9 cellular contexts compared by ENCODE assay signal in the genomic region with DNA sequence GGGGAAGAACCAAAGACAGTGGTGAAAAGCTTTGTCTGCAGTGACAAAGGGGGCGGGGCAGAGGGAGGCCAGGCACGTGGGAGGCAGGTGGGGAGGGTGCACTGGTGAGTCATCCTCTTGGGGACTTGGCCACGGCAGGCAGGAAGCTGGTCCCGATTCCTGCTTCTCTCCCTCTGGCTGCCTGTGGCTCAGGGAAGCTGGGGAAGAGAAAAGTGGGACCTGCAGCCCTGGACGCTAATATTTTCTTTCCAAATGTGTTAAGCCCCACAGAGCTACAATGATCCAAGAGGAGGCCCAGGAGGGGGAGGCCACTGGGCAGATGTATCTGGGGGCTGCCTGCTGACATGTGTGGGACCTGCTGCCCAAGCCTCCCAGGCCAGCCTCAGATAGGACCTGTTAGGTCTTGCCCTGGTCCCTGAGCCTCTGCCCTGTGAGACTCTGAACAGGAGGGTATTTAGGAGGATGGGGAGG.
DNase-seq lines count a peak whose midpoint lies in the region; ATAC-seq and TF ChIP-seq lines count a peak whose summit lies in the region.
"Had no signal": no experiment of that assay in that cellular context is flagged by ENCODE, and none has a peak within 500 bp of the region (broad histone marks: within the 10 kb centered on the region; RNA-seq: fewer than 3 reads in every experiment).

No MANE protein-coding gene starts in this region.

- H3F3A ChIP-seq in SK-N-SH (replicated peaks; ENCODE audit: insufficient read depth) = peaks cover 10% of the 10 kb centered on the region

- no peak for TF ChIP-seq POLR2A in gastroesophageal sphincter (IDR thresholded peaks at IDR 0.05)

- DNase-seq in SIG-M5 treated with dmso at 0.1 percent for 504 hours (lab: John Stamatoyannopoulos, UW; ENCODE audit: unreplicated experiment) = peak; percentile 2
- no peak for DNase-seq in SIG-M5 (lab: John Stamatoyannopoulos, UW)
- DNase-seq in LoVo (ENCODE audit: low spot score) = peak; percentile 20
- DNase-seq in SK-N-SH = peak; percentile 58
- DNase-seq in activated CD4-positive, CD25-positive, alpha-beta regulatory T cell (lab: John Stamatoyannopoulos, UW) = no peak

- H3K9ac ChIP-seq in SK-N-SH (no peak overlapping the region), skeletal muscle satellite cell (ENCODE audit: low read depth, low read length) (peak overlapping the region; percentile 24)

- no peak for TF ChIP-seq RAD21 in SK-N-SH (IDR thresholded peaks at IDR 0.05; ENCODE audit: low read length)

- 14% methylated on average over 5 of the region's 5 CpGs for WGBS in SK-N-SH (ENCODE audit: low lambda C conversion rate)
- 4 to 5% methylated on average over 4 of the region's 5 CpGs for WGBS in gastroesophageal sphincter (ENCODE audit: low coverage in 1 of 2), 2 donors

- TF ChIP-seq EP300 in SK-N-SH (IDR thresholded peaks at IDR 0.05; ENCODE audit: borderline replicate concordance in 1 of 2, low read depth in 1 of 2, low read length in 1 of 2) (no peak; a peak in 1 of 4 replicates), gastroesophageal sphincter (IDR thresholded peaks at IDR 0.05) (no peak)

- H3K4me3 ChIP-seq in SK-N-SH (ENCODE audit: low read depth in 2 of 2, low read length in 1 of 2) (no peak overlapping the region), gastroesophageal sphincter (no peak overlapping the region), skeletal muscle satellite cell (ENCODE audit: low read length) (no peak overlapping the region)

- H3K4me1 ChIP-seq in SK-N-SH (ENCODE audit: control insufficient read depth in 1 of 2, insufficient read depth in 2 of 2, low read depth in 1 of 2, low read length in 1 of 2) (peaks cover 21 to 36% of the 10 kb centered on the region in 2 experiments; a peak in 3 of 4 replicates), gastroesophageal sphincter (peaks cover 6 to 58% (median 14%) of the 10 kb centered on the region in 3 donors), skeletal muscle satellite cell (ENCODE audit: control insufficient read depth, insufficient read depth, low read length) (peaks cover 30% of the 10 kb centered on the region)

- peak overlapping the region; percentile 58 for H3K4me2 ChIP-seq in SK-N-SH
- H3K4me2 ChIP-seq in skeletal muscle satellite cell (ENCODE audit: low read length) = peak overlapping the region; percentile 49

- H3K27me3 ChIP-seq in SK-N-SH (ENCODE audit: insufficient read depth) = no peaks in the 10 kb centered on the region
- no peaks in the 10 kb centered on the region for H3K27me3 ChIP-seq in gastroesophageal sphincter
- no peaks in the 10 kb centered on the region for H3K27me3 ChIP-seq in skeletal muscle satellite cell (ENCODE audit: control insufficient read depth, insufficient read depth, low read length)

- H4K20me1 ChIP-seq in SK-N-SH (ENCODE audit: insufficient read depth) = no peaks in the 10 kb centered on the region

- no peak overlapping the region for H2AFZ ChIP-seq in SK-N-SH (ENCODE audit: low read depth)

- H3K79me2 ChIP-seq in SK-N-SH (ENCODE audit: insufficient read depth) = no peaks in the 10 kb centered on the region

- CTCF ChIA-PET in SK-N-SH (lab: Yijun Ruan, JAX) = interaction anchor here (1.1 to 1.3 kb wide), 3 partner anchors 14 to 239 kb away, joined by 3 to 5 read pairs (median 4); no protein-coding TSS in a partner anchor

- H3K9me3 ChIP-seq in SK-N-SH (no peaks in the 10 kb centered on the region), gastroesophageal sphincter (no peaks in the 10 kb centered on the region), skeletal muscle satellite cell (replicated peaks; ENCODE audit: low read length) (no peaks in the 10 kb centered on the region)
- H3K9me3 ChIP-seq: neutrophil had no signal

- no peak for TF ChIP-seq CTCF in SK-N-SH (IDR thresholded peaks at IDR 0.05)
- peak in 1 of 4 experiments; percentile 19 for TF ChIP-seq CTCF in gastroesophageal sphincter (IDR thresholded peaks at IDR 0.05)

- H3K36me3 ChIP-seq in SK-N-SH (replicated peaks in 1 of 2; ENCODE audit: control insufficient read depth in 1 of 2, insufficient read depth in 2 of 2, low read length in 1 of 2) (peaks cover 4 to 13% of the 10 kb centered on the region in 2 experiments), gastroesophageal sphincter (peaks cover 0 to 14% of the 10 kb centered on the region in 2 donors), skeletal muscle satellite cell (ENCODE audit: insufficient read depth, low read length) (no peaks in the 10 kb centered on the region)
- H3K36me3 ChIP-seq: neutrophil had no signal

- no peaks in the 10 kb centered on the region for H3K9me2 ChIP-seq in SK-N-SH

- H3K27ac ChIP-seq in SK-N-SH (ENCODE audit: low read depth in 2 of 2, low read length in 1 of 2) (peak overlapping the region; percentile 56 to 71), gastroesophageal sphincter (peak overlapping the region in 3 of 4 donors; percentile 63 to 76 (median 65))
- H3K27ac ChIP-seq: neutrophil had no signal

- POLR2A ChIA-PET in SK-N-SH (lab: Yijun Ruan, JAX) = no interaction called here

- peak; percentile 86 for ATAC-seq in gastroesophageal sphincter
- no peak for ATAC-seq in GM19397 (IDR thresholded peaks at IDR 0.05; ENCODE audit: unreplicated experiment)

TF ChIP-seq in SK-N-SH, 30 proteins besides CTCF, POLR2A, EP300 and RAD21:
- TF ChIP-seq TCF12 (IDR thresholded peaks at IDR 0.05) (peak; percentile 68), SIN3A (IDR thresholded peaks at IDR 0.05; ENCODE audit: borderline replicate concordance, low read depth, low read length) (peak; percentile 60; the same call in 1 of the 2 replicates), FOSL2 (IDR thresholded peaks at IDR 0.05; ENCODE audit: borderline replicate concordance, low read depth) (peak; percentile 84), POLR2AphosphoS5 (IDR thresholded peaks at IDR 0.05; ENCODE audit: low read depth, low read length) (no peak), NFIC (IDR thresholded peaks at IDR 0.05; ENCODE audit: borderline replicate concordance) (peak; percentile 30; the same call in 1 of the 2 replicates), RXRA (IDR thresholded peaks at IDR 0.05; ENCODE audit: borderline replicate concordance, low read depth) (no peak), JUND (IDR thresholded peaks at IDR 0.05) (peak; percentile 61; the same call in 1 of the 2 replicates)
- TF ChIP-seq, protein P1, sequence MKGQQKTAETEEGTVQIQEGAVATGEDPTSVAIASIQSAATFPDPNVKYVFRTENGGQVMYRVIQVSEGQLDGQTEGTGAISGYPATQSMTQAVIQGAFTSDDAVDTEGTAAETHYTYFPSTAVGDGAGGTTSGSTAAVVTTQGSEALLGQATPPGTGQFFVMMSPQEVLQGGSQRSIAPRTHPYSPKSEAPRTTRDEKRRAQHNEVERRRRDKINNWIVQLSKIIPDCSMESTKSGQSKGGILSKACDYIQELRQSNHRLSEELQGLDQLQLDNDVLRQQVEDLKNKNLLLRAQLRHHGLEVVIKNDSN (IDR thresholded peaks at IDR 0.05; ENCODE audit: borderline replicate concordance, low read depth) = peak; percentile 81; the same call in 1 of the 2 replicates
- TF ChIP-seq, protein P2, sequence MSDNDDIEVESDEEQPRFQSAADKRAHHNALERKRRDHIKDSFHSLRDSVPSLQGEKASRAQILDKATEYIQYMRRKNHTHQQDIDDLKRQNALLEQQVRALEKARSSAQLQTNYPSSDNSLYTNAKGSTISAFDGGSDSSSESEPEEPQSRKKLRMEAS (IDR thresholded peaks at IDR 0.05; ENCODE audit: low read depth) = peak; percentile 97

Comparison
In these comparisons a context has a peak if more than half of its experiments do, and no peak if none do; other contexts are left out.
1. DNase-seq: peak in SIG-M5 treated with dmso at 0.1 percent for 504 hours (single experiment), LoVo (single experiment) and SK-N-SH (single experiment); none in SIG-M5 (single experiment) and activated CD4-positive, CD25-positive, alpha-beta regulatory T cell (0 of 4).